Comparison of ENCODE assay signal across 8 cellular contexts in the genomic region with DNA sequence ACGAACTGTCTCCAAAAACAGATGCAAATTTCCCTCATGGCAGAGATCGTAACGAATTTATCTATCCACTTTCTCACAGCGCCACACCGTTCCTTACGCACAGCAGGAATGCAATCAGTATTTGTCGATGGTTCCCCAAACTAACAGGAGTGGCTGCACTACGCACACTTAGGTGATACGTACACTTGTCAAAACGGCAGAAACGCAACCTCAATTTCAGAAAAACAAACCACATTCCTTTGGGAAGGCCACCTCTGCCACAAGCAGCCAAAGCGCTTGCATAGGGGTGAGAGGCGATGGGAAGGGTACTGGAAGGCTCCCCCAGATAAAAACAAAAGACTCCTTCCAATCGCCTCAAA. TPM values are rescaled to one million over a fixed set of nuclear protein-coding genes. Genes with fewer than 3 reads are reported as not detected.
A peak's percentile ranks its signal among the peaks of the same experiment; 100 is the strongest.
DNase-seq lines count a peak whose midpoint lies in the region; ATAC-seq, FAIRE-seq and TF ChIP-seq lines count a peak whose summit lies in the region.

No MANE protein-coding gene starts in this region.

- TF ChIP-seq RAD21 in GM12878 (IDR thresholded peaks at IDR 0.05; ENCODE audit: insufficient read depth, low read depth, low read length): no peak

- H3K4me2 ChIP-seq in GM12878 (ENCODE audit: control insufficient read depth, insufficient read depth): peak overlapping the region; percentile 23

- DNase-seq in activated effector memory CD4-positive, alpha-beta T cell treated with anti-CD3 and anti-CD28 coated beads, Interleukin-2, amount 50 U/mL, for 16 hours: peak; percentile 65
- DNase-seq in activated effector memory CD4-positive, alpha-beta T cell treated with Interleukin-2 at 50 U/mL for 16 hours: no peak
- DNase-seq in NCI-H2171 treated with DMSO at 0.1 percent for 48 hours (lab: John Stamatoyannopoulos, UW): peak; percentile 60
- no peak for DNase-seq in GM12878 (ENCODE audit: low read depth, low spot score)
- DNase-seq in RCC 7860 (ENCODE audit: low spot score): no peak

- H3K79me2 ChIP-seq in GM12878 (ENCODE audit: control insufficient read depth, insufficient read depth, low read length): peaks cover 61% of the 10 kb centered on the region

- SMC1A ChIA-PET in GM12878 (lab: Charles Lee; ENCODE audit: uncharacterized antibody, unreplicated experiment): interaction anchor here (1.7 to 2.6 kb wide), 2 partner anchors 10 to 13 kb away, joined by 4 to 20 read pairs; a partner anchor contains a TSS

- no peaks in the 10 kb centered on the region; a peak in 1 of 4 replicates for H3K36me3 ChIP-seq in GM12878 (ENCODE audit: control insufficient read depth in 2 of 2, insufficient read depth in 2 of 2, low read length in 1 of 2)
- peaks cover 6% of the 10 kb centered on the region; the same call in 1 of the 2 replicates for H3K36me3 ChIP-seq in iPS-20b (ENCODE audit: insufficient read depth, low read depth, low read length)

- TF ChIP-seq POLR2A in GM12878 (IDR thresholded peaks at IDR 0.05; ENCODE audit: low read depth, low read length): no peak

- no peak for TF ChIP-seq EP300 in GM12878 (IDR thresholded peaks at IDR 0.05; ENCODE audit: borderline replicate concordance in 1 of 2, control insufficient read depth in 1 of 2, low read depth in 2 of 2, low read length in 2 of 2)

- peak; percentile 57 for FAIRE-seq in GM12878 (lab: Jason Lieb, UNC)
- no peak for FAIRE-seq in RCC 7860 (lab: Jason Lieb, UNC)

- WGBS in GM12878 (ENCODE audit: insufficient coverage, insufficient replicate concordance, low lambda C conversion rate, missing lambda C conversion rate): 1% methylated on average over 14 of the region's 14 CpGs

- RAD21 ChIA-PET in GM12878 (lab: Charles Lee; ENCODE audit: unreplicated experiment): interaction anchor here (1.3 to 2.5 kb wide), 4 partner anchors 10 to 660 kb away, joined by 3 to 7 read pairs (median 5); no protein-coding TSS in a partner anchor

- no peaks in the 10 kb centered on the region for H3K27me3 ChIP-seq in GM12878 (replicated peaks in 1 of 2; ENCODE audit: control insufficient read depth in 2 of 2, insufficient read depth in 2 of 2, low read length in 1 of 2)
- no peaks in the 10 kb centered on the region for H3K27me3 ChIP-seq in iPS-20b (ENCODE audit: insufficient read depth, low read length)

- no peaks in the 10 kb centered on the region for H3K9me3 ChIP-seq in GM12878 (replicated peaks; ENCODE audit: control insufficient read depth, insufficient read depth, low read length)
- no peaks in the 10 kb centered on the region for H3K9me3 ChIP-seq in iPS-20b (ENCODE audit: insufficient read depth, low read depth, low read length)

- peak overlapping the region; percentile 74 for H3K9ac ChIP-seq in GM12878 (ENCODE audit: control insufficient read depth, insufficient read depth, low read length)
- H3K9ac ChIP-seq in iPS-20b (ENCODE audit: low read depth, low read length): peak overlapping the region; percentile 89

- intact Hi-C loops in GM12878 (cut with micrococcal nuclease; ENCODE audit: unreplicated experiment): loop anchor here (1.0 to 10.0 kb wide), 3 partner anchors 10 to 656 kb away; a partner anchor contains a TSS

- no peaks in the 10 kb centered on the region for H4K20me1 ChIP-seq in GM12878 (ENCODE audit: control insufficient read depth, insufficient read depth)

- POLR2A ChIA-PET in GM12878 (lab: Charles Lee): interaction anchor here (0.6 to 2.2 kb wide), 6 partner anchors 10 to 548 kb away, joined by 3 to 45 read pairs (median 5); a partner anchor contains a TSS

- H3K4me3 ChIP-seq in GM12878 (peak overlapping the region; percentile 80), iPS-20b (ENCODE audit: low read length) (peak overlapping the region; percentile 97), skin epidermis (peak overlapping the region; percentile 63 to 92 (median 79))

- in situ Hi-C loops in GM12878 (cut with MboI): no loop called here

- TF ChIP-seq CTCF in GM12878 (IDR thresholded peaks at IDR 0.05 in 2 of 3, conservative IDR thresholded peaks at IDR 0.05 in 1 of 3; ENCODE audit: control insufficient read depth in 2 of 3, extremely low read depth in 1 of 3, insufficient read depth in 1 of 3, low read depth in 3 of 3, low read length in 3 of 3): no peak

- H3K4me1 ChIP-seq in GM12878 (ENCODE audit: control insufficient read depth, insufficient read depth, low read length): peaks cover 10% of the 10 kb centered on the region; the same call in 1 of the 2 replicates
- H3K4me1 ChIP-seq in iPS-20b (ENCODE audit: insufficient read depth, low read length): peaks cover 6% of the 10 kb centered on the region; the same call in 1 of the 2 replicates

- peak overlapping the region; percentile 71 for H2AFZ ChIP-seq in GM12878 (ENCODE audit: control insufficient read depth, low read depth, low read length)

- no TSS peak for BruUV-seq in GM12878 (replicated peaks; lab: Mats Ljungman, UMichigan)

- H3K27ac ChIP-seq in GM12878 (ENCODE audit: control insufficient read depth, insufficient read depth) (peak overlapping the region; percentile 88), iPS-20b (ENCODE audit: low read length) (peak overlapping the region; percentile 74), skin epidermis (peak overlapping the region; percentile 6 to 97 (median 87))

- peak; percentile 18 for ATAC-seq in HG02852 (IDR thresholded peaks at IDR 0.05; ENCODE audit: unreplicated experiment)
- peak; percentile 43 for ATAC-seq in GM12878

- CTCF ChIA-PET in GM12878 (lab: Yijun Ruan, JAX): interaction anchor here (0.6 to 4.4 kb wide), 7 partner anchors 11 to 447 kb away, joined by 3 to 34 read pairs (median 3); a partner anchor contains a TSS

TF ChIP-seq in GM12878, 131 proteins besides CTCF, POLR2A, EP300 and RAD21 (continues in another document):
- TF ChIP-seq, protein P1, sequence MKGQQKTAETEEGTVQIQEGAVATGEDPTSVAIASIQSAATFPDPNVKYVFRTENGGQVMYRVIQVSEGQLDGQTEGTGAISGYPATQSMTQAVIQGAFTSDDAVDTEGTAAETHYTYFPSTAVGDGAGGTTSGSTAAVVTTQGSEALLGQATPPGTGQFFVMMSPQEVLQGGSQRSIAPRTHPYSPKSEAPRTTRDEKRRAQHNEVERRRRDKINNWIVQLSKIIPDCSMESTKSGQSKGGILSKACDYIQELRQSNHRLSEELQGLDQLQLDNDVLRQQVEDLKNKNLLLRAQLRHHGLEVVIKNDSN (IDR thresholded peaks at IDR 0.05; ENCODE audit: borderline replicate concordance, extremely low read length, insufficient read depth, low read depth, low read length): no peak

RNA-seq across cellular contexts. Expression of a gene that starts 0.6 kb away (rescaled TPM):
- total RNA-seq in GM12878 (2013; cell fraction: nucleolus; rRNA removed): 114 and 120 TPM in 2 replicates
- 30.9 and 32.8 TPM in 2 replicates for total RNA-seq in GM12878 (2014; rRNA removed)
- 30.5 and 31.9 TPM in 2 replicates for total RNA-seq in GM12878 (2014; rRNA removed; fragmentation: Illumina TruSeq; extraction: Trizol)
- total RNA-seq in GM12878 (2021): 44.2 and 50.1 TPM in 2 replicates
- 10.2 TPM for polyA plus RNA-seq in GM12878 (2011; ENCODE audit: low read depth)
- polyA plus RNA-seq in GM12878 (2011; rRNA removed): 24.6 and 26.4 TPM in 2 replicates
- 13.7 and 20.1 TPM in 2 replicates for polyA plus RNA-seq in GM12878 (2011; cell fraction: cytosol; rRNA removed)
- 64.7 and 86.5 TPM in 2 replicates for polyA plus RNA-seq in GM12878 (2011; cell fraction: nucleus; rRNA removed)
- polyA plus RNA-seq in GM12878 (2012): 21.2 and 21.5 TPM in 2 replicates
- polyA plus RNA-seq in GM12878 (2014; fragmentation: Illumina TruSeq; extraction: Trizol): 27.1 and 28.4 TPM in 2 replicates
- polyA plus RNA-seq in GM12878 (2014; fragmentation: Nextera tagmentation; extraction: Ambion mirVana): 10 to 100 TPM; 19.0 to 19.6 TPM
- 15.2 and 17.9 TPM in 2 replicates for polyA plus RNA-seq in GM12878 (2014; rRNA removed)
- polyA plus RNA-seq in GM12878 (2016; fragmentation: Nextera tagmentation; extraction: Ambion mirVana): 10 to 100 TPM; 14.3 to 15.1 TPM
- polyA minus RNA-seq in GM12878 (2011; rRNA and poly(A)+ RNA removed): 28.2 and 37.7 TPM in 2 replicates
- polyA minus RNA-seq in GM12878 (2011; cell fraction: cytosol; rRNA and poly(A)+ RNA removed): 13.6 and 17.8 TPM in 2 replicates
- 35.8 and 59.0 TPM in 2 replicates for polyA minus RNA-seq in GM12878 (2011; cell fraction: nucleus; rRNA and poly(A)+ RNA removed)

RNA-seq across cellular contexts. Expression of a gene that starts 10.7 kb away (rescaled TPM):
- 59.6 and 59.9 TPM in 2 replicates for total RNA-seq in GM12878 (2013; cell fraction: nucleolus; rRNA removed)
- total RNA-seq in GM12878 (2014; rRNA removed) (13.3 and 15.3 TPM in 2 replicates), GM12878 (2014; rRNA removed; fragmentation: Illumina TruSeq; extraction: Trizol) (27.3 and 28.6 TPM in 2 replicates), GM12878 (2021) (18.0 and 18.7 TPM in 2 replicates)
- polyA plus RNA-seq in GM12878 (2011; ENCODE audit: low read depth): 3.0 TPM
- polyA plus RNA-seq in GM12878 (2011; rRNA removed) (12.0 and 18.8 TPM in 2 replicates), GM12878 (2014; fragmentation: Illumina TruSeq; extraction: Trizol) (18.8 and 24.3 TPM in 2 replicates), GM12878 (2014; fragmentation: Nextera tagmentation; extraction: Ambion mirVana) (10 to 100 TPM; 12.1 to 15.5 TPM), GM12878 (2014; rRNA removed) (10.0 and 11.1 TPM in 2 replicates), GM12878 (2016; fragmentation: Nextera tagmentation; extraction: Ambion mirVana) (10 to 100 TPM; 28.7 TPM)
- polyA plus RNA-seq in GM12878 (2011; cell fraction: cytosol; rRNA removed): 3.1 and 3.2 TPM in 2 replicates
- polyA plus RNA-seq in GM12878 (2011; cell fraction: nucleus; rRNA removed): 10.4 and 13.2 TPM in 2 replicates
- polyA plus RNA-seq in GM12878 (2012): 4.6 and 7.8 TPM in 2 replicates
- polyA minus RNA-seq in GM12878 (2011; rRNA and poly(A)+ RNA removed): 20.9 and 25.2 TPM in 2 replicates
- 5.5 and 6.5 TPM in 2 replicates for polyA minus RNA-seq in GM12878 (2011; cell fraction: cytosol; rRNA and poly(A)+ RNA removed)
- polyA minus RNA-seq in GM12878 (2011; cell fraction: nucleus; rRNA and poly(A)+ RNA removed): 14.9 and 25.1 TPM in 2 replicates

Comparison
In these comparisons a context has a peak if more than half of its experiments do, and no peak if none do; other contexts are left out.
1. DNase-seq: peak in activated effector memory CD4-positive, alpha-beta T cell treated with anti-CD3 and anti-CD28 coated beads, Interleukin-2, amount 50 U/mL, for 16 hours (single experiment) and NCI-H2171 treated with DMSO at 0.1 percent for 48 hours (single experiment); none in activated effector memory CD4-positive, alpha-beta T cell treated with Interleukin-2 at 50 U/mL for 16 hours (single experiment), GM12878 (single experiment) and RCC 7860 (single experiment).
2. Peak in every context shown above with its lines, with median percentiles within 50 percentile points of each other: H3K27ac ChIP-seq and H3K4me3 ChIP-seq.